Comparison of ENCODE assay signal across 8 cellular contexts in the genomic region with DNA sequence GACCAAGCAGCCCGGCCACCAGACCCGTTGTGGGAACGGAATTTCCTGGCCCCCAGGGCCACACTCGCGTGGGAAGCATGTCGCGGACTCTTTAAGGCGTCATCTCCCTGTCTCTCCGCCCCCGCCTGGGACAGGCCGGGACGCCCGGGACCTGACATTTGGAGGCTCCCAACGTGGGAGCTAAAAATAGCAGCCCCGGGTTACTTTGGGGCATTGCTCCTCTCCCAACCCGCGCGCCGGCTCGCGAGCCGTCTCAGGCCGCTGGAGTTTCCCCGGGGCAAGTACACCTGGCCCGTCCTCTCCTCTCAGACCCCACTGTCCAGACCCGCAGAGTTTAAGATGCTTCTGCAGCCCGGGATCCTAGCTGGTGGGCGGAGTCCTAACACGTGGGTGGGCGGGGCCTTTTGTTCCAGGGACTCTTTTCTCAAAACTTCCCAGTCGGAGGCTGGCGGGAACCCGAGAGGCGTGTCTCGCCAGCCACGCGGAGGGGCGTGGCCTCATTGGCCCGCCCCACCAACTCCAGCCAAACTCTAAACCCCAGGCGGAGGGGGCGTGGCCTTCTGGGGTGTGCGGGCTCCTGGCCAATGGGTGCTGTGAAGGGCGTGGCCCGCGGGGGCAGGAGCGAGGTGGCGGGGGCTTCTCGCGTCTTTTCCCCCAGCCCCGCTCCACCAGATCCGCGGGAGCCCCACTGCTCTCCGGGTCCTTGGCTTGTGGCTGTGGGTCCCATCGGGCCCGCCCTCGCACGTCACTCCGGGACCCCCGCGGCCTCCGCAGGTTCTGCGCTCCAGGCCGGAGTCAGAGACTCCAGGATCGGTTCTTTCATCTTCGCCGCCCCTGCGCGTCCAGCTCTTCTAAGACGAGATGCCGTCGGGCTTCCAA. TPM values are rescaled to one million over a fixed set of nuclear protein-coding genes. Genes with fewer than 3 reads are reported as not detected.
DNase-seq lines count a peak whose midpoint lies in the region; TF ChIP-seq lines count a peak whose summit lies in the region.

A gene (plus strand): TSS at position 645 of the 879 bp plus-strand sequence. CDS start 217 bp downstream, at position 862.

- H3K79me2 ChIP-seq in OCI-LY7 (ENCODE audit: insufficient read depth, low read depth, low read length): no peaks in the 10 kb centered on the region

- H3K4me2 ChIP-seq in OCI-LY7 (ENCODE audit: low read length): peak within 1 kb of the TSS; percentile 88

- CTCF ChIA-PET in OCI-LY7 (lab: Charles Lee; ENCODE audit: unreplicated experiment): interaction anchor here (1.0 kb wide), 1 partner anchor 16 kb away, joined by 4 read pairs; no protein-coding TSS in a partner anchor

- peak; percentile 91 for DNase-seq in SIG-M5 treated with dmso at 0.1 percent for 504 hours (lab: John Stamatoyannopoulos, UW; ENCODE audit: unreplicated experiment)
- no peak for DNase-seq in SIG-M5 (lab: John Stamatoyannopoulos, UW)
- peak; percentile 93 for DNase-seq in HPDE6-E6E7 (ENCODE audit: extremely low spot score)
- peak; percentile 96 for DNase-seq in OCI-LY7 (ENCODE audit: low spot score)
- DNase-seq in activated T-cell treated with anti-CD3 and anti-CD28 coated beads, Interleukin-2, amount 50 U/mL, for 1 hour: peak; percentile 82
- peak; percentile 98 for DNase-seq in epithelial cell of esophagus (ENCODE audit: low read depth)
- peak; percentile 71 to 79 for DNase-seq in stimulated activated CD8-positive, alpha-beta memory T cell treated with anti-CD3 and anti-CD28 coated beads, Interleukin-15, amount 100 ng/mL, for 4 hours (ENCODE audit: low read depth in 2 of 2)

- POLR2A ChIA-PET in OCI-LY7 (lab: Charles Lee): interaction anchor here (0.7 to 1.3 kb wide), 2 partner anchors 11 to 55 kb away, joined by 4 to 5 read pairs; no protein-coding TSS in a partner anchor

- no peaks in the 10 kb centered on the region for H3K9me2 ChIP-seq in OCI-LY7 (ENCODE audit: insufficient read depth, low read length)

- BruUV-seq in OCI-LY7 (replicated peaks; lab: Mats Ljungman, UMichigan): no TSS peak

- peaks cover 19% of the 10 kb centered on the region for H3K27me3 ChIP-seq in mononuclear cell (ENCODE audit: insufficient read depth, low read length)

- H2AFZ ChIP-seq in OCI-LY7 (ENCODE audit: low read length): peak within 1 kb of the TSS; percentile 56

- intact Hi-C loops in OCI-LY7 (cut with micrococcal nuclease; ENCODE audit: unreplicated experiment): loop anchor here (1.0 to 2.0 kb wide), 3 partner anchors 55 to 154 kb away; a partner anchor contains a TSS

- H3K36me3 ChIP-seq in OCI-LY7 (ENCODE audit: insufficient read depth, low read length): no peaks in the 10 kb centered on the region

- H3K27ac ChIP-seq in OCI-LY7 (ENCODE audit: low read depth, low read length, poor library complexity, severe bottlenecking): peak within 1 kb of the TSS; percentile 57

- TF ChIP-seq CTCF in OCI-LY7 (conservative IDR thresholded peaks at IDR 0.05; ENCODE audit: low read length): no peak
- no peak for TF ChIP-seq CTCF in epithelial cell of esophagus (IDR thresholded peaks at IDR 0.05; ENCODE audit: insufficient read depth, low read depth, low read length, missing control alignments)

- peak within 1 kb of the TSS; percentile 59 for H3K4me3 ChIP-seq in OCI-LY7 (ENCODE audit: low read depth, low read length, poor library complexity, severe bottlenecking)
- peak within 1 kb of the TSS; percentile 48 for H3K4me3 ChIP-seq in epithelial cell of esophagus (ENCODE audit: low read length)
- H3K4me3 ChIP-seq in mononuclear cell (ENCODE audit: low read length): peak within 1 kb of the TSS; percentile 15

- H3K9me3 ChIP-seq in OCI-LY7 (ENCODE audit: low read length): no peaks in the 10 kb centered on the region
- H3K9me3 ChIP-seq in mononuclear cell (ENCODE audit: low read depth, low read length): no peaks in the 10 kb centered on the region

- peaks cover 37% of the 10 kb centered on the region for H3K4me1 ChIP-seq in OCI-LY7 (ENCODE audit: insufficient read depth, low read length, poor library complexity, severe bottlenecking)
- peaks cover 27% of the 10 kb centered on the region for H3K4me1 ChIP-seq in mononuclear cell (ENCODE audit: insufficient read depth, low read length)

- no peaks in the 10 kb centered on the region for H4K20me1 ChIP-seq in OCI-LY7 (ENCODE audit: insufficient read depth, low read length)

RNA-seq across cellular contexts. Expression of the gene that starts here (rescaled TPM):
- 0.49 and 0.63 TPM in 2 replicates for total RNA-seq in OCI-LY7 (2014; rRNA removed; shearing (Covaris generic))
- total RNA-seq in OCI-LY7 (2022): 0.30 and 0.61 TPM in 2 replicates
- total RNA-seq in mononuclear cell: not detected

Comparison
In these comparisons a context has a peak if more than half of its experiments do, and no peak if none do; other contexts are left out.
1. Peak in DNase-seq, H3K4me3 ChIP-seq, H3K27ac ChIP-seq and H3K4me2 ChIP-seq in OCI-LY7; RNA of the gene not detected or under 1 TPM.